ENCODE assay signal across 1 cellular context in genomic region chr6:105879902-105880547, GRCh38.
TF ChIP-seq lines count a peak whose summit lies in the region.

No MANE protein-coding gene starts in this region.

TF ChIP-seq in liver, 16 proteins besides CTCF, POLR2A, EP300 and RAD21 (continued from another document):
- no peak for TF ChIP-seq REST (IDR thresholded peaks at IDR 0.05)
